1 cellular context compared by ENCODE assay signal in genomic region chr1:11357291-11357690, GRCh38.
TF ChIP-seq lines count a peak whose summit lies in the region.

No MANE protein-coding gene starts in this region.

TF ChIP-seq in H1, 55 proteins besides CTCF, POLR2A, EP300 and RAD21 (continued from another document):
- TF ChIP-seq KDM4A (IDR thresholded peaks at IDR 0.05; ENCODE audit: low read depth, low read length, severe bottlenecking) = no peak
- TF ChIP-seq SIX5 (IDR thresholded peaks at IDR 0.05; ENCODE audit: low read depth, low read length) = no peak
- no peak for TF ChIP-seq BACH1 (IDR thresholded peaks at IDR 0.05; ENCODE audit: low read length)
- no peak for TF ChIP-seq BRCA1 (IDR thresholded peaks at IDR 0.05; ENCODE audit: low read depth, low read length)
TF ChIP-seq in H1: peak in this region for 0.
